25 cellular contexts compared by ENCODE assay signal in the genomic region with DNA sequence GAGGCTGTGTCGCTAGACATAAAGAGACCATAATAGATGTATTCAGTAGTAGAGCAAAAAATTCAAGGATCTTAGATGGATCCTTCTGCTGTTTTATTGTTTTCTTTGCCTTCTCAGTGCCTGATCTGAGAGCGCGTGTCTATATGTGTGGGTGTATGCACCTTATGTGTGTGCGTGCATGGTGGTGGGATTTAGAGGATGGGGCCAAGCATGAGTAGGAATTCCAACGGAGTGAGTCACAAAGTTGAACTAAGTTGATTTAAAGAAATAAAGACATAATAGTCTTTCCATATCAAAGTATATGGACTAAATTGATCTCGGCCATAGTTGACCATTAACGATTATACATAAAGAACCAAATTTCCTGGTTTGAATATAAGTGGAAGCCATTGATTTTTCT.
"Had no signal": no experiment of that assay in that cellular context is flagged by ENCODE, and none has a peak within 500 bp of the region (broad histone marks: within the 10 kb centered on the region; RNA-seq: fewer than 3 reads in every experiment).

No MANE protein-coding gene starts in this region.

- H3K27ac ChIP-seq: cardiac muscle cell, KMS-11, SJSA1 had no signal

- H3K9me3 ChIP-seq: MG63, SJSA1 had no signal

- H3K4me3 ChIP-seq: cardiac muscle cell, MG63, SJSA1 had no signal

- DNase-seq: activated CD4-positive, alpha-beta T cell treated with anti-CD3 and anti-CD28 coated beads for 48 hours; activated CD4-positive, alpha-beta T cell treated with anti-CD3 and anti-CD28 coated beads, Interleukin-2, amount 50 U/mL, for 4 hours; activated CD4-positive, CD25-positive, alpha-beta regulatory T cell treated with anti-CD3 and anti-CD28 coated beads, Interleukin-2, amount 50 U/mL, for 72 hours; activated CD8-positive, alpha-beta T cell treated with anti-CD3 and anti-CD28 coated beads, Interleukin-2, amount 10 ng/mL, durations not matched to agents 7 days and 5 days; activated effector memory CD4-positive, alpha-beta T cell treated with Interleukin-2 at 50 U/mL for 16 hours; activated naive CD4-positive, alpha-beta T cell; activated T-cell treated with anti-CD3 and anti-CD28 coated beads, Interleukin-2, amount 50 U/mL, for 24 hours; aorta; MG63; MV-4-11; NCI-H1092 treated with DMSO at 0.1 percent for 48 hours; NCI-H1417 treated with DMSO at 0.1 percent for 48 hours; NCI-H1694; NCI-H2029; NCI-H2107; NCI-H2171 treated with DMSO at 0.1 percent for 48 hours; NCI-H345; NCI-H510A; NCI-H526 treated with DMSO at 0.1 percent for 48 hours; NCI-H82; PC-3; SHP77 had no signal

- H3K36me3 ChIP-seq: cardiac muscle cell, MG63, SJSA1 had no signal
